ENCODE assay signal across 14 cellular contexts in genomic region chr22:46931414-46931813, GRCh38.
A peak's percentile ranks its signal among the peaks of the same experiment; 100 is the strongest.
DNase-seq lines count a peak whose midpoint lies in the region; ATAC-seq, FAIRE-seq and TF ChIP-seq lines count a peak whose summit lies in the region.
"Had no signal": no experiment of that assay in that cellular context is flagged by ENCODE, and none has a peak within 500 bp of the region (broad histone marks: within the 10 kb centered on the region; RNA-seq: fewer than 3 reads in every experiment).

No MANE protein-coding gene starts in this region.

- no peak overlapping the region for H2BK120ac ChIP-seq in H1 (replicated peaks; ENCODE audit: low read depth, low read length)

- TF ChIP-seq EP300 in H1 (IDR thresholded peaks at IDR 0.05; ENCODE audit: borderline replicate concordance in 1 of 2, low read depth in 2 of 2, low read length in 2 of 2): no peak

- no peak overlapping the region for H2BK20ac ChIP-seq in H1 (ENCODE audit: low read length)

- H3K36me3 ChIP-seq in GM23338 (ENCODE audit: insufficient read depth): no peaks in the 10 kb centered on the region
- H3K36me3 ChIP-seq in PC-3 (ENCODE audit: low read depth, low read length): no peaks in the 10 kb centered on the region
- H3K36me3 ChIP-seq in H1 (ENCODE audit: control insufficient read depth in 2 of 4, insufficient read depth in 4 of 4, low read length in 3 of 4): peaks cover 0 to 4% (median 0%) of the 10 kb centered on the region in 4 experiments; a peak in 1 of 8 replicates
- H3K36me3 ChIP-seq in neural progenitor cell: no peaks in the 10 kb centered on the region
- H3K36me3 ChIP-seq in PC-9 (ENCODE audit: low read depth): no peaks in the 10 kb centered on the region

- H3K4me3 ChIP-seq in GM23338 (no peak overlapping the region), PC-3 (ENCODE audit: low read length) (no peak overlapping the region), H1 (ENCODE audit: extremely low read depth in 1 of 4, insufficient read depth in 2 of 4, low read depth in 3 of 4, low read length in 4 of 4) (no peak overlapping the region), neural progenitor cell (no peak overlapping the region), PC-9 (no peak overlapping the region)
- H3K4me3 ChIP-seq: GM23248, tibial nerve had no signal

- peak; percentile 19 to 46; a peak in 3 of 4 replicates for TF ChIP-seq RAD21 in H1 (IDR thresholded peaks at IDR 0.05 in 1 of 2, conservative IDR thresholded peaks at IDR 0.05 in 1 of 2; ENCODE audit: low read depth in 2 of 2, low read length in 2 of 2)

- no peaks in the 10 kb centered on the region for H3K9me3 ChIP-seq in PC-3 (ENCODE audit: low read length)
- H3K9me3 ChIP-seq in H1 (ENCODE audit: insufficient read depth in 2 of 2, low read depth in 1 of 2, low read length in 1 of 2): no peaks in the 10 kb centered on the region
- H3K9me3 ChIP-seq in neural progenitor cell (ENCODE audit: low read depth): no peaks in the 10 kb centered on the region
- no peaks in the 10 kb centered on the region for H3K9me3 ChIP-seq in PC-9 (ENCODE audit: insufficient read depth, low read depth)
- H3K9me3 ChIP-seq: tibial nerve had no signal

- H2BK5ac ChIP-seq in H1 (ENCODE audit: low read depth, low read length): no peak overlapping the region

- H3K27me3 Mint-ChIP-seq in GM23338 (ENCODE audit: insufficient read depth, low read depth, poor library complexity): peaks cover 7% of the 10 kb centered on the region
- no peaks in the 10 kb centered on the region for H3K27me3 Mint-ChIP-seq in neural progenitor cell (ENCODE audit: insufficient read depth, low read depth)
- H3K27me3 Mint-ChIP-seq: naive thymus-derived CD8-positive, alpha-beta T cell had no signal

- no peak for FAIRE-seq in H1 (lab: Jason Lieb, UNC)
- FAIRE-seq: HepG2 had no signal

- H3K23ac ChIP-seq in H1 (ENCODE audit: insufficient read length): no peak overlapping the region

- 84% methylated on average over 5 of the region's 5 CpGs; no CpG with 5 or more reads in 1 of the 2 experiments for WGBS in H1 (ENCODE audit: extremely low coverage in 1 of 2, insufficient coverage in 1 of 2, insufficient read length in 1 of 2, insufficient replicate concordance in 2 of 2, low coverage in 1 of 2, low lambda C conversion rate in 2 of 2, missing lambda C conversion rate in 1 of 2), 2 experiments

- no peaks in the 10 kb centered on the region; the same call in 1 of the 2 replicates for H3K79me2 ChIP-seq in GM23338 (replicated peaks; ENCODE audit: insufficient read depth)
- H3K79me2 ChIP-seq in PC-3 (ENCODE audit: low read length): no peaks in the 10 kb centered on the region
- H3K79me2 ChIP-seq in H1 (ENCODE audit: control insufficient read depth in 1 of 2, insufficient read depth in 2 of 2, low read length in 2 of 2): no peaks in the 10 kb centered on the region; a peak in 1 of 4 replicates
- no peaks in the 10 kb centered on the region for H3K79me2 ChIP-seq in neural progenitor cell (ENCODE audit: low read depth)
- peaks cover 19% of the 10 kb centered on the region; the same call in 1 of the 2 replicates for H3K79me2 ChIP-seq in PC-9 (ENCODE audit: low read depth)

- H3K27me3 ChIP-seq in GM23338 (ENCODE audit: insufficient read depth) (no peaks in the 10 kb centered on the region), PC-3 (ENCODE audit: low read length) (no peaks in the 10 kb centered on the region), H1 (replicated peaks in 1 of 4; ENCODE audit: control insufficient read depth in 3 of 4, extremely low read depth in 1 of 4, insufficient read depth in 3 of 4, low read length in 3 of 4) (no peaks in the 10 kb centered on the region), neural progenitor cell (no peaks in the 10 kb centered on the region), PC-9 (ENCODE audit: insufficient read depth, low read depth) (no peaks in the 10 kb centered on the region)
- H3K27me3 ChIP-seq: tibial nerve had no signal

- H3K4me1 ChIP-seq in GM23338 (ENCODE audit: insufficient read depth): no peaks in the 10 kb centered on the region
- peaks cover 15% of the 10 kb centered on the region for H3K4me1 ChIP-seq in PC-3 (ENCODE audit: insufficient read depth, low read length)
- peaks cover 0 to 3% (median 0%) of the 10 kb centered on the region in 4 experiments; a peak in 1 of 7 replicates for H3K4me1 ChIP-seq in H1 (replicated peaks in 1 of 4; ENCODE audit: control insufficient read depth in 3 of 4, insufficient read depth in 4 of 4, low read length in 3 of 4)
- no peaks in the 10 kb centered on the region for H3K4me1 ChIP-seq in neural progenitor cell
- H3K4me1 ChIP-seq in PC-9 (replicated peaks; ENCODE audit: insufficient read depth): peaks cover 22% of the 10 kb centered on the region

- H3K4me3 Mint-ChIP-seq in GM23338 (no peak overlapping the region), neural progenitor cell (no peak overlapping the region)

- no peak overlapping the region for H4K5ac ChIP-seq in H1 (ENCODE audit: insufficient read length, low read depth, low read length)

- H3K27ac ChIP-seq in GM23338 (ENCODE audit: low read depth): no peak overlapping the region
- H3K27ac ChIP-seq in PC-3 (ENCODE audit: low read length): no peak overlapping the region
- H3K27ac ChIP-seq in H1 (ENCODE audit: low read depth, low read length): no peak overlapping the region
- no peak overlapping the region for H3K27ac ChIP-seq in neural progenitor cell
- H3K27ac ChIP-seq in PC-9: no peak overlapping the region
- H3K27ac ChIP-seq: GM23248, tibial nerve had no signal

- H2BK15ac ChIP-seq in H1 (ENCODE audit: low read length): no peak overlapping the region

- H2AFZ ChIP-seq in GM23338 (no peak overlapping the region), PC-3 (ENCODE audit: low read length) (no peak overlapping the region), H1 (ENCODE audit: low read length) (no peak overlapping the region), neural progenitor cell (replicated peaks) (no peak overlapping the region), PC-9 (no peak overlapping the region)
- H2AFZ ChIP-seq: GM23248 had no signal

- 0 out of 2 replicates have a peak overlapping the region, but pooled peaks have one; percentile 12 for H3K27ac Mint-ChIP-seq in GM23338
- no peak overlapping the region for H3K27ac Mint-ChIP-seq in neural progenitor cell

- no peaks in the 10 kb centered on the region for H3F3A ChIP-seq in GM23338 (replicated peaks; ENCODE audit: low read depth)
- no peaks in the 10 kb centered on the region for H3F3A ChIP-seq in PC-3 (ENCODE audit: low read length, unreplicated experiment)
- H3F3A ChIP-seq in neural progenitor cell (ENCODE audit: low read depth): no peaks in the 10 kb centered on the region
- peaks cover 18% of the 10 kb centered on the region; the same call in 1 of the 2 replicates for H3F3A ChIP-seq in PC-9 (ENCODE audit: insufficient read depth, low read depth)

- TF ChIP-seq CTCF in GM23338 (conservative IDR thresholded peaks at IDR 0.05; ENCODE audit: low read depth in 2 of 2) (peak; percentile 17 to 43), PC-3 (conservative IDR thresholded peaks at IDR 0.05; ENCODE audit: low read depth, low read length) (peak; percentile 42; the same call in 1 of the 2 replicates), H1 (IDR thresholded peaks at IDR 0.05; ENCODE audit: control extremely low read depth in 1 of 3, insufficient read depth in 1 of 3, low read depth in 1 of 3, low read length in 3 of 3) (peak; percentile 12 to 29 (median 24); a peak in 3 of 4 replicates), neural progenitor cell (IDR thresholded peaks at IDR 0.05) (peak; percentile 11), PC-9 (conservative IDR thresholded peaks at IDR 0.05) (no peak)

- H4K91ac ChIP-seq in H1 (replicated peaks; ENCODE audit: insufficient read length, low read length): no peak overlapping the region

- BruUV-seq in PC-3 (replicated peaks; lab: Mats Ljungman, UMichigan) (no TSS peak), PC-9 (replicated peaks; lab: Mats Ljungman, UMichigan) (no TSS peak)

- intact Hi-C loops in PC-3 (cut with micrococcal nuclease) (no loop called here), PC-9 (cut with micrococcal nuclease; ENCODE audit: unreplicated experiment) (no loop called here)

- H3K9me2 ChIP-seq in GM23338 (ENCODE audit: insufficient read depth) (no peaks in the 10 kb centered on the region), PC-3 (replicated peaks; ENCODE audit: low read length) (no peaks in the 10 kb centered on the region), PC-9 (ENCODE audit: insufficient read depth) (no peaks in the 10 kb centered on the region)

- H3K4me1 Mint-ChIP-seq in GM23338 (peaks cover 25% of the 10 kb centered on the region), neural progenitor cell (peaks cover 24% of the 10 kb centered on the region)

- H3K23me2 ChIP-seq in H1 (ENCODE audit: low read depth, low read length): no peaks in the 10 kb centered on the region

- H3K9ac ChIP-seq in PC-3 (ENCODE audit: low read length) (no peak overlapping the region), H1 (replicated peaks in 1 of 4; ENCODE audit: extremely low read depth in 1 of 4, low read depth in 3 of 4, low read length in 3 of 4) (no peak overlapping the region), neural progenitor cell (no peak overlapping the region)
- H3K9ac ChIP-seq: GM23248 had no signal

- ATAC-seq in GM23338 (peak; percentile 61), PC-3 (peak; percentile 51), GM21367 (IDR thresholded peaks at IDR 0.05; ENCODE audit: unreplicated experiment) (no peak)
- ATAC-seq: HepG2; naive thymus-derived CD8-positive, alpha-beta T cell had no signal

- no peak overlapping the region for H3K4ac ChIP-seq in H1 (replicated peaks; ENCODE audit: insufficient read length, low read depth, low read length)

- no peak overlapping the region for H2AK5ac ChIP-seq in H1 (ENCODE audit: low read depth, low read length)

- H3K4me2 ChIP-seq in GM23338 (no peak overlapping the region), PC-3 (ENCODE audit: low read length) (no peak overlapping the region), H1 (ENCODE audit: insufficient read depth in 1 of 2, low read depth in 2 of 2, low read length in 2 of 2) (no peak overlapping the region), neural progenitor cell (no peak overlapping the region), PC-9 (no peak overlapping the region)

- no peaks in the 10 kb centered on the region; the same call in 1 of the 2 replicates for H3K79me1 ChIP-seq in H1 (ENCODE audit: low read depth, low read length)

- TF ChIP-seq POLR2A in H1 (IDR thresholded peaks at IDR 0.05; ENCODE audit: control extremely low read depth in 1 of 2, low read depth in 2 of 2, low read length in 2 of 2): no peak

- POLR2A ChIA-PET in PC-3 (lab: Charles Lee; ENCODE audit: unreplicated experiment) (no interaction called here), H1 (lab: Charles Lee; ENCODE audit: partially characterized antibody) (no interaction called here), PC-9 (lab: Charles Lee; ENCODE audit: unreplicated experiment) (no interaction called here)

- no peak overlapping the region for H3K14ac ChIP-seq in H1 (ENCODE audit: insufficient read length)

- no peak overlapping the region for H2BK12ac ChIP-seq in H1 (ENCODE audit: low read depth, low read length)

- H4K20me1 ChIP-seq in GM23338 (replicated peaks; ENCODE audit: insufficient read depth): no peaks in the 10 kb centered on the region
- H4K20me1 ChIP-seq in PC-3 (ENCODE audit: low read length): no peaks in the 10 kb centered on the region
- H4K20me1 ChIP-seq in H1 (replicated peaks in 1 of 2; ENCODE audit: control insufficient read depth in 1 of 2, insufficient read depth in 2 of 2, low read length in 2 of 2): peaks cover 0 to 3% of the 10 kb centered on the region in 2 experiments
- no peaks in the 10 kb centered on the region for H4K20me1 ChIP-seq in neural progenitor cell (ENCODE audit: low read depth)
- H4K20me1 ChIP-seq in PC-9 (ENCODE audit: insufficient read depth): peaks cover 29% of the 10 kb centered on the region

- peak; percentile 51 for DNase-seq in GM23338 (ENCODE audit: low spot score)
- peak; percentile 36 for DNase-seq in PC-3
- peak in 1 of 2 experiments; percentile 43 for DNase-seq in H1 (ENCODE audit: low read depth in 1 of 2, low spot score in 2 of 2)
- DNase-seq in neural progenitor cell (ENCODE audit: low spot score): no peak
- no peak for DNase-seq in NCI-H2171 (lab: John Stamatoyannopoulos, UW)
- DNase-seq in PC-9: no peak
- DNase-seq in activated CD4-positive, alpha-beta T cell treated with anti-CD3 and anti-CD28 coated beads, Interleukin-2, amount 50 U/mL, for 1 hour: no peak
- DNase-seq: COR-L47; GM23248; naive thymus-derived CD8-positive, alpha-beta T cell; NCI-H1436 had no signal

- H3K36me3 Mint-ChIP-seq in GM23338 (ENCODE audit: low read depth): no peaks in the 10 kb centered on the region
- H3K36me3 Mint-ChIP-seq in neural progenitor cell: peaks cover 13% of the 10 kb centered on the region

- H3K18ac ChIP-seq in H1 (ENCODE audit: extremely low read depth, low read length): no peak overlapping the region

- CTCF ChIA-PET in PC-3 (lab: Charles Lee) (no interaction called here), H1 (lab: Charles Lee; ENCODE audit: partially characterized antibody) (interaction anchor here (1.0 kb wide), 1 partner anchor 104 kb away, joined by 3 read pairs; no protein-coding TSS in a partner anchor), PC-9 (lab: Charles Lee) (no interaction called here)

- H3K56ac ChIP-seq in H1 (replicated peaks; ENCODE audit: insufficient read length, low read depth, low read length): no peak overlapping the region

- H3K9me3 Mint-ChIP-seq in GM23338: no peaks in the 10 kb centered on the region
- no peaks in the 10 kb centered on the region for H3K9me3 Mint-ChIP-seq in neural progenitor cell
- H3K9me3 Mint-ChIP-seq: naive thymus-derived CD8-positive, alpha-beta T cell had no signal

- no peak overlapping the region for H4K8ac ChIP-seq in H1 (ENCODE audit: extremely low read depth, insufficient read depth, low read length)

Comparison
In these comparisons a context has a peak if more than half of its experiments do, and no peak if none do; other contexts are left out.
1. DNase-seq: peak in GM23338 (single experiment) and PC-3 (single experiment); none in neural progenitor cell (single experiment), NCI-H2171 (single experiment), PC-9 (0 of 2) and activated CD4-positive, alpha-beta T cell treated with anti-CD3 and anti-CD28 coated beads, Interleukin-2, amount 50 U/mL, for 1 hour (single experiment).